In the genomic region with DNA sequence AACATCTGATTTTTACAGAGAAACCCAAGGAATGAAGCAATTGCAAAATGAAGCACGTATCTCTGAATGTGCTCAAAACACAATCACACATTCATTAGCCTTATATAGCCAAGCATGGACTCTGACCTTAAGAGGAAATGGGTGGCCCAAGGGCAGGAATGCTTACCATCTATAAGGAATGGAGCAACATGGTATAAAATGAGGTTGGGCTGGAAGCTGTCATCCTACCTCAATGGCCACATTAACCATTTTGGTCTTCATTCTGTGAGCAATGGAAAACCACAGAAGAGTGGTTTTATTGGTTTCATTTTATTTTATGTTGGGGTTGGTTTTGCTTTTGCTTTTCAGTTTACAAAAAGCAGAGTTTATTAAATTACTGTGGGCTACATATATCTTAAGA, we compare ENCODE assay signal across 25 cellular contexts. TPM values are rescaled to one million over a fixed set of nuclear protein-coding genes. Genes with fewer than 3 reads are reported as not detected.
DNase-seq lines count a peak whose midpoint lies in the region; ATAC-seq and TF ChIP-seq lines count a peak whose summit lies in the region.
"Had no signal": no experiment of that assay in that cellular context is flagged by ENCODE, and none has a peak within 500 bp of the region (broad histone marks: within the 10 kb centered on the region; RNA-seq: fewer than 3 reads in every experiment).

No MANE protein-coding gene starts in this region.

- H3K4me1 Mint-ChIP-seq in activated CD4-positive, alpha-beta T cell treated with anti-CD3 and anti-CD28 coated beads, Interleukin-2, amount 10 ng/mL, durations not matched to agents 7 days and 5 days = peaks cover 13% of the 10 kb centered on the region
- peaks cover 11% of the 10 kb centered on the region for H3K4me1 Mint-ChIP-seq in activated CD8-positive, alpha-beta T cell treated with anti-CD3 and anti-CD28 coated beads for 36 hours (ENCODE audit: low read depth)
- peaks cover 11% of the 10 kb centered on the region for H3K4me1 Mint-ChIP-seq in stimulated activated effector memory CD8-positive, alpha-beta T cell treated with anti-CD3 and anti-CD28 coated beads, Interleukin-12 subunit alpha, Interleukin-12 subunit beta, amount 100 ng/mL, for 72 hours
- peaks cover 4 to 14% (median 11%) of the 10 kb centered on the region in 4 donors for H3K4me1 Mint-ChIP-seq in naive thymus-derived CD8-positive, alpha-beta T cell

- H3K9me3 ChIP-seq in HAP-1 = no peaks in the 10 kb centered on the region
- H3K9me3 ChIP-seq: A549, breast epithelium, prostate gland, spleen had no signal

- peaks cover 3% of the 10 kb centered on the region for H3K9me3 Mint-ChIP-seq in activated CD4-positive, alpha-beta T cell treated with anti-CD3 and anti-CD28 coated beads, Interleukin-2, amount 10 ng/mL, durations not matched to agents 7 days and 5 days
- peaks cover 3% of the 10 kb centered on the region for H3K9me3 Mint-ChIP-seq in activated CD8-positive, alpha-beta T cell treated with anti-CD3 and anti-CD28 coated beads for 36 hours
- no peaks in the 10 kb centered on the region for H3K9me3 Mint-ChIP-seq in stimulated activated effector memory CD8-positive, alpha-beta T cell treated with anti-CD3 and anti-CD28 coated beads, Interleukin-12 subunit alpha, Interleukin-12 subunit beta, amount 100 ng/mL, for 72 hours
- H3K9me3 Mint-ChIP-seq in naive thymus-derived CD8-positive, alpha-beta T cell = peaks cover 0 to 14% (median 3%) of the 10 kb centered on the region in 9 donors
- H3K9me3 Mint-ChIP-seq: type B pancreatic cell had no signal

- peaks cover 4% of the 10 kb centered on the region for H3K36me3 Mint-ChIP-seq in activated CD4-positive, alpha-beta T cell treated with anti-CD3 and anti-CD28 coated beads, Interleukin-2, amount 10 ng/mL, durations not matched to agents 7 days and 5 days (ENCODE audit: low read depth)
- no peaks in the 10 kb centered on the region for H3K36me3 Mint-ChIP-seq in activated CD8-positive, alpha-beta T cell treated with anti-CD3 and anti-CD28 coated beads for 36 hours (ENCODE audit: low read depth)
- no peaks in the 10 kb centered on the region for H3K36me3 Mint-ChIP-seq in stimulated activated effector memory CD8-positive, alpha-beta T cell treated with anti-CD3 and anti-CD28 coated beads, Interleukin-12 subunit alpha, Interleukin-12 subunit beta, amount 100 ng/mL, for 72 hours
- H3K36me3 Mint-ChIP-seq in naive thymus-derived CD8-positive, alpha-beta T cell = no peaks in the 10 kb centered on the region
- H3K36me3 Mint-ChIP-seq: activated naive CD8-positive, alpha-beta T cell; stimulated activated naive B cell treated with anti-CD40 and anti-IgM and Interleukin-4, amounts not matched to agents 10 μg/mL and 1 μg/mL and 100 μg/mL, for 72 hours; type B pancreatic cell had no signal

- H3K4me3 Mint-ChIP-seq in activated CD4-positive, alpha-beta T cell treated with anti-CD3 and anti-CD28 coated beads, Interleukin-2, amount 10 ng/mL, durations not matched to agents 7 days and 5 days = peak overlapping the region; percentile 1
- H3K4me3 Mint-ChIP-seq in activated CD8-positive, alpha-beta T cell treated with anti-CD3 and anti-CD28 coated beads for 36 hours = no peak overlapping the region
- H3K4me3 Mint-ChIP-seq in stimulated activated effector memory CD8-positive, alpha-beta T cell treated with anti-CD3 and anti-CD28 coated beads, Interleukin-12 subunit alpha, Interleukin-12 subunit beta, amount 100 ng/mL, for 72 hours = no peak overlapping the region
- no peak overlapping the region for H3K4me3 Mint-ChIP-seq in naive thymus-derived CD8-positive, alpha-beta T cell
- H3K4me3 Mint-ChIP-seq: activated naive CD8-positive, alpha-beta T cell; nephron; stimulated activated naive B cell treated with anti-CD40 and anti-IgM and Interleukin-4, amounts not matched to agents 10 μg/mL and 1 μg/mL and 100 μg/mL, for 72 hours; type B pancreatic cell had no signal

- no peak for TF ChIP-seq CTCF in activated CD8-positive, alpha-beta T cell treated with anti-CD3 and anti-CD28 coated beads for 36 hours (IDR thresholded peaks at IDR 0.05)

- in situ Hi-C loops in HAP-1 (cut with MboI; ENCODE audit: low sequenced_read_pairs) = no loop called here

- peaks cover 14% of the 10 kb centered on the region for H3K4me1 ChIP-seq in HAP-1
- H3K4me1 ChIP-seq: A549, breast epithelium, prostate gland had no signal

- ATAC-seq in HG02798 (IDR thresholded peaks at IDR 0.05; ENCODE audit: poor library complexity, unreplicated experiment) (peak; percentile 31), GM21367 (IDR thresholded peaks at IDR 0.05; ENCODE audit: unreplicated experiment) (no peak)
- ATAC-seq in activated CD8-positive, alpha-beta T cell treated with anti-CD3 and anti-CD28 coated beads for 36 hours = peak; percentile 51
- ATAC-seq in stimulated activated effector memory CD8-positive, alpha-beta T cell treated with anti-CD3 and anti-CD28 coated beads, Interleukin-12 subunit alpha, Interleukin-12 subunit beta, amount 100 ng/mL, for 72 hours = peak; percentile 65
- ATAC-seq in naive thymus-derived CD8-positive, alpha-beta T cell = no peak
- ATAC-seq: A549; HepG2; SK-N-SH treated with all-trans-retinoic acid at 6 μM for 48 hours; stimulated activated naive B cell treated with anti-CD40 and anti-IgM and Interleukin-4, amounts not matched to agents 10 μg/mL and 1 μg/mL and 100 μg/mL, for 72 hours had no signal

- H3K27me3 ChIP-seq in HAP-1 (ENCODE audit: low read depth) = no peaks in the 10 kb centered on the region
- H3K27me3 ChIP-seq: breast epithelium, spleen had no signal

- H3K27ac Mint-ChIP-seq in activated CD4-positive, alpha-beta T cell treated with anti-CD3 and anti-CD28 coated beads, Interleukin-2, amount 10 ng/mL, durations not matched to agents 7 days and 5 days = no peak overlapping the region
- no peak overlapping the region for H3K27ac Mint-ChIP-seq in activated CD8-positive, alpha-beta T cell treated with anti-CD3 and anti-CD28 coated beads for 36 hours
- no peak overlapping the region for H3K27ac Mint-ChIP-seq in stimulated activated effector memory CD8-positive, alpha-beta T cell treated with anti-CD3 and anti-CD28 coated beads, Interleukin-12 subunit alpha, Interleukin-12 subunit beta, amount 100 ng/mL, for 72 hours
- peak overlapping the region in 1 of 10 donors; percentile 29 for H3K27ac Mint-ChIP-seq in naive thymus-derived CD8-positive, alpha-beta T cell
- H3K27ac Mint-ChIP-seq: activated naive CD8-positive, alpha-beta T cell; type B pancreatic cell had no signal

- POLR2A ChIA-PET in activated CD4-positive, alpha-beta T cell treated with anti-CD3 and anti-CD28 coated beads, Interleukin-2, amount 10 ng/mL, durations not matched to agents 7 days and 5 days (lab: Charles Lee) = no interaction called here
- POLR2A ChIA-PET in activated CD8-positive, alpha-beta T cell treated with anti-CD3 and anti-CD28 coated beads for 36 hours (lab: Charles Lee) = no interaction called here
- POLR2A ChIA-PET in naive thymus-derived CD8-positive, alpha-beta T cell (lab: Charles Lee) = no interaction called here

- intact Hi-C loops in activated CD8-positive, alpha-beta T cell treated with anti-CD3 and anti-CD28 coated beads for 36 hours (cut with micrococcal nuclease) = no loop called here

- H3K4me3 ChIP-seq in HAP-1 = no peak overlapping the region
- H3K4me3 ChIP-seq: A549, breast epithelium, lung, PC-9, prostate gland, spleen had no signal

- peak; percentile 42 for DNase-seq in activated CD4-positive, alpha-beta T cell treated with anti-CD3 and anti-CD28 coated beads, Interleukin-2, amount 10 ng/mL, durations not matched to agents 7 days and 5 days
- no peak for DNase-seq in activated CD4-positive, alpha-beta T cell treated with anti-CD3 and anti-CD28 coated beads, Interleukin-2, amount 50 U/mL, for 1 hour
- peak; percentile 14 for DNase-seq in activated CD8-positive, alpha-beta T cell treated with anti-CD3 and anti-CD28 coated beads for 36 hours
- no peak for DNase-seq in stimulated activated effector memory CD8-positive, alpha-beta T cell treated with anti-CD3 and anti-CD28 coated beads, Interleukin-12 subunit alpha, Interleukin-12 subunit beta, amount 100 ng/mL, for 72 hours (ENCODE audit: low spot score in 2 of 2)
- no peak for DNase-seq in naive thymus-derived CD8-positive, alpha-beta T cell
- DNase-seq in HAP-1 (ENCODE audit: low spot score in 2 of 2) = no peak
- DNase-seq: NCI-H2081; NCI-H526 treated with DMSO at 0.1 percent for 48 hours; PC-9; spleen; stimulated activated naive B cell treated with anti-CD40 and anti-IgM and Interleukin-4, amounts not matched to agents 10 μg/mL and 1 μg/mL and 100 μg/mL, for 72 hours had no signal

- CTCF ChIA-PET in activated CD4-positive, alpha-beta T cell treated with anti-CD3 and anti-CD28 coated beads, Interleukin-2, amount 10 ng/mL, durations not matched to agents 7 days and 5 days (lab: Charles Lee) = interaction anchor here (1.4 kb wide), 1 partner anchor 8 kb away, joined by 5 read pairs; no protein-coding TSS in a partner anchor
- CTCF ChIA-PET in activated CD8-positive, alpha-beta T cell treated with anti-CD3 and anti-CD28 coated beads for 36 hours (lab: Charles Lee) = interaction anchor here (1.9 kb wide), 1 partner anchor 141 kb away, joined by 7 read pairs; no protein-coding TSS in a partner anchor

- peaks cover 71% of the 10 kb centered on the region for H3K27me3 Mint-ChIP-seq in activated CD4-positive, alpha-beta T cell treated with anti-CD3 and anti-CD28 coated beads, Interleukin-2, amount 10 ng/mL, durations not matched to agents 7 days and 5 days
- H3K27me3 Mint-ChIP-seq in activated CD8-positive, alpha-beta T cell treated with anti-CD3 and anti-CD28 coated beads for 36 hours = peaks cover 31% of the 10 kb centered on the region
- H3K27me3 Mint-ChIP-seq in naive thymus-derived CD8-positive, alpha-beta T cell = peaks cover 0 to 14% (median 5%) of the 10 kb centered on the region in 5 donors
- H3K27me3 Mint-ChIP-seq: stimulated activated naive B cell treated with anti-CD40 and anti-IgM and Interleukin-4, amounts not matched to agents 10 μg/mL and 1 μg/mL and 100 μg/mL, for 72 hours; type B pancreatic cell had no signal

- H3K36me3 ChIP-seq in HAP-1 (replicated peaks) = no peaks in the 10 kb centered on the region
- H3K36me3 ChIP-seq: breast epithelium, prostate gland, spleen had no signal

RNA-seq across cellular contexts. Expression of a gene that starts 11.0 kb away (rescaled TPM):
- not detected for total RNA-seq in activated CD4-positive, alpha-beta T cell treated with anti-CD3 and anti-CD28 coated beads, Interleukin-2, amount 10 ng/mL, durations not matched to agents 7 days and 5 days
- not detected for total RNA-seq in activated CD8-positive, alpha-beta T cell treated with anti-CD3 and anti-CD28 coated beads for 36 hours
- not detected for total RNA-seq in naive thymus-derived CD8-positive, alpha-beta T cell
- polyA plus RNA-seq in naive thymus-derived CD8-positive, alpha-beta T cell = not detected
- total RNA-seq: breast epithelium, dermis microvascular lymphatic vessel endothelial cell, glomerular endothelial cell, HepG2, lung, PC-9, prostate gland, spleen had no signal
- polyA plus RNA-seq: A549, esophagus, HepG2, lung, spleen had no signal

RNA-seq across cellular contexts. Expression of a gene that starts 11.6 kb away (rescaled TPM):
- total RNA-seq in activated CD4-positive, alpha-beta T cell treated with anti-CD3 and anti-CD28 coated beads, Interleukin-2, amount 10 ng/mL, durations not matched to agents 7 days and 5 days = not detected
- not detected for total RNA-seq in activated CD8-positive, alpha-beta T cell treated with anti-CD3 and anti-CD28 coated beads for 36 hours
- not detected for total RNA-seq in naive thymus-derived CD8-positive, alpha-beta T cell
- not detected for polyA plus RNA-seq in naive thymus-derived CD8-positive, alpha-beta T cell
- total RNA-seq: dermis microvascular lymphatic vessel endothelial cell, glomerular endothelial cell, HepG2, lung, PC-9, prostate gland, spleen had no signal
- polyA plus RNA-seq: A549, esophagus, HepG2, lung had no signal

RNA-seq across cellular contexts. Expression of a gene that starts 48.6 kb away (rescaled TPM):
- total RNA-seq in activated CD4-positive, alpha-beta T cell treated with anti-CD3 and anti-CD28 coated beads, Interleukin-2, amount 10 ng/mL, durations not matched to agents 7 days and 5 days = not detected
- 1 to 10 TPM; 1.7 to 2.1 TPM for total RNA-seq in activated CD8-positive, alpha-beta T cell treated with anti-CD3 and anti-CD28 coated beads for 36 hours
- 10 to 100 TPM; 45.0 to 45.1 TPM for total RNA-seq in naive thymus-derived CD8-positive, alpha-beta T cell
- polyA plus RNA-seq in naive thymus-derived CD8-positive, alpha-beta T cell = 1 to 10 TPM in 2 of 3 donors, under 1 TPM in 1; 0.33 to 7.7 (median 1.1) TPM
- total RNA-seq: dermis microvascular lymphatic vessel endothelial cell, glomerular endothelial cell, HepG2, PC-9, prostate gland had no signal
- polyA plus RNA-seq: A549 had no signal

Comparison
In these comparisons a context has a peak if more than half of its experiments do, and no peak if none do; other contexts are left out.
1. DNase-seq: peak in activated CD4-positive, alpha-beta T cell treated with anti-CD3 and anti-CD28 coated beads, Interleukin-2, amount 10 ng/mL, durations not matched to agents 7 days and 5 days (single experiment) and activated CD8-positive, alpha-beta T cell treated with anti-CD3 and anti-CD28 coated beads for 36 hours (single experiment); none in activated CD4-positive, alpha-beta T cell treated with anti-CD3 and anti-CD28 coated beads, Interleukin-2, amount 50 U/mL, for 1 hour (single experiment), stimulated activated effector memory CD8-positive, alpha-beta T cell treated with anti-CD3 and anti-CD28 coated beads, Interleukin-12 subunit alpha, Interleukin-12 subunit beta, amount 100 ng/mL, for 72 hours (0 of 2), naive thymus-derived CD8-positive, alpha-beta T cell (0 of 10) and HAP-1 (0 of 2).
2. ATAC-seq: peak in HG02798 (single experiment), activated CD8-positive, alpha-beta T cell treated with anti-CD3 and anti-CD28 coated beads for 36 hours (single experiment) and stimulated activated effector memory CD8-positive, alpha-beta T cell treated with anti-CD3 and anti-CD28 coated beads, Interleukin-12 subunit alpha, Interleukin-12 subunit beta, amount 100 ng/mL, for 72 hours (single experiment); none in GM21367 (single experiment) and naive thymus-derived CD8-positive, alpha-beta T cell (0 of 2).
3. RNA of a gene that starts 48.6 kb away (total RNA-seq): 45.0 to 45.1 TPM in naive thymus-derived CD8-positive, alpha-beta T cell; 1.7 to 2.1 TPM in activated CD8-positive, alpha-beta T cell treated with anti-CD3 and anti-CD28 coated beads for 36 hours and not detected in activated CD4-positive, alpha-beta T cell treated with anti-CD3 and anti-CD28 coated beads, Interleukin-2, amount 10 ng/mL, durations not matched to agents 7 days and 5 days; every median in the first group is over 10 times any median in the second.